In the genomic region with DNA sequence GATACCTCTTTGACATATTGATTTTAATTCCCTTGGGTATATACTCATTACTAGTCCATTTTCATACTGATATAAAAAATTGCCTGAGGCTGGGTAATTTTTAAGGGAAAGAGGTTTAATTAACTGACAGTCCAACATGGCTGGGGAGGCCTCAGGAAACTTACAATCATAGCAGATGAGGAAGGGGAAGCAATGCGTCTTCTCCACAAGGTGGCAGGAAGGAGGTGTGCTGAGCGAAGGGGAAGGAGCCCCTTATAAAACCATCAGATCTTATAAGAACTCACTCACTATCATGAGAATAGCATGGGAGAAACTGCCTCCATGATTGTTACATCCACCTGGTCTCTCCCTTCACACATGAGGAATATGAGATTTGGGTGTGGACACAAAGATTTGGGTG, we compare ENCODE assay signal across 20 cellular contexts. TPM values are rescaled to one million over a fixed set of nuclear protein-coding genes. Genes with fewer than 3 reads are reported as not detected.
A peak's percentile ranks its signal among the peaks of the same experiment; 100 is the strongest.
DNase-seq lines count a peak whose midpoint lies in the region; ATAC-seq, FAIRE-seq and TF ChIP-seq lines count a peak whose summit lies in the region.
"Had no signal": no experiment of that assay in that cellular context is flagged by ENCODE, and none has a peak within 500 bp of the region (broad histone marks: within the 10 kb centered on the region; RNA-seq: fewer than 3 reads in every experiment).

No MANE protein-coding gene starts in this region.

- H3K4me1 ChIP-seq in HCT116 (ENCODE audit: control insufficient read depth in 1 of 2, insufficient read depth in 2 of 2, low read length in 2 of 2) (no peaks in the 10 kb centered on the region), lower lobe of right lung (no peaks in the 10 kb centered on the region)
- H3K4me1 ChIP-seq: body of pancreas, thyroid gland had no signal

- H3K79me2 ChIP-seq in HCT116 (ENCODE audit: insufficient read depth, low read length): no peaks in the 10 kb centered on the region

- CTCF ChIA-PET in HCT116 (lab: Charles Lee): no interaction called here

- POLR2A ChIA-PET in HCT116 (lab: Charles Lee): no interaction called here

- no peaks in the 10 kb centered on the region for H4K20me1 ChIP-seq in HCT116 (ENCODE audit: insufficient read depth)

- H3K9me3 Mint-ChIP-seq in naive B cell: peaks cover 0 to 7% (median 0%) of the 10 kb centered on the region in 7 donors
- H3K9me3 Mint-ChIP-seq in natural killer cell treated with Interleukin-12 subunit alpha and Interleukin-12 subunit beta and Interleukin-15 and Interleukin-18, amount 100 ng/mL, for 72 hours: no peaks in the 10 kb centered on the region
- H3K9me3 Mint-ChIP-seq: activated T-helper 2 cell treated with anti-CD3 and anti-CD28 coated beads, Interferon-gamma antibody, Interleukin-2, Interleukin-4, amounts not matched to agents 10 μg/mL and 5 μg/mL and 100 μg/mL, durations not matched to agents 14 hours and 24 hours and 36 hours had no signal

- H3K9me2 ChIP-seq in HCT116 (ENCODE audit: insufficient read depth): 0 out of 2 replicates have a peak, but pooled peaks cover 2% of the 10 kb centered on the region
- H3K9me2 ChIP-seq: SK-N-SH had no signal

- H3K27me3 ChIP-seq in HCT116 (ENCODE audit: insufficient read depth, low read length) (peaks cover 27% of the 10 kb centered on the region; the same call in 1 of the 2 replicates), WERI-Rb-1 (ENCODE audit: insufficient read depth, low read depth, severe bottlenecking) (no peaks in the 10 kb centered on the region), lower lobe of right lung (ENCODE audit: low read depth) (peaks cover 9% of the 10 kb centered on the region)
- H3K27me3 ChIP-seq: body of pancreas, thyroid gland had no signal

- peak overlapping the region in 2 of 6 donors; percentile 8 to 45 for H3K27ac Mint-ChIP-seq in naive B cell
- H3K27ac Mint-ChIP-seq in natural killer cell treated with Interleukin-12 subunit alpha and Interleukin-12 subunit beta and Interleukin-15 and Interleukin-18, amount 100 ng/mL, for 72 hours: no peak overlapping the region
- H3K27ac Mint-ChIP-seq: activated CD8-positive, alpha-beta memory T cell treated with anti-CD3 and anti-CD28 coated beads, Interleukin-2, amount 10 ng/mL, durations not matched to agents 7 days and 5 days; activated T-helper 2 cell treated with anti-CD3 and anti-CD28 coated beads, Interferon-gamma antibody, Interleukin-2, Interleukin-4, amounts not matched to agents 10 μg/mL and 5 μg/mL and 100 μg/mL, durations not matched to agents 14 hours and 24 hours and 36 hours had no signal

- H3K36me3 ChIP-seq in HCT116 (ENCODE audit: control insufficient read depth in 1 of 2, insufficient read depth in 2 of 2, low read length in 2 of 2): no peaks in the 10 kb centered on the region
- no peaks in the 10 kb centered on the region for H3K36me3 ChIP-seq in WERI-Rb-1
- no peaks in the 10 kb centered on the region for H3K36me3 ChIP-seq in lower lobe of right lung
- H3K36me3 ChIP-seq: thyroid gland had no signal

- no peak overlapping the region for H3K4me3 ChIP-seq in HCT116 (replicated peaks in 1 of 2; ENCODE audit: low read depth in 1 of 2, low read length in 2 of 2)
- no peak overlapping the region for H3K4me3 ChIP-seq in WERI-Rb-1 (ENCODE audit: low read depth, low read length)
- H3K4me3 ChIP-seq in lower lobe of right lung: no peak overlapping the region
- H3K4me3 ChIP-seq: body of pancreas, thyroid gland had no signal

- H3K27ac ChIP-seq in HCT116 (ENCODE audit: low read depth, low read length): no peak overlapping the region
- H3K27ac ChIP-seq in WERI-Rb-1: no peak overlapping the region
- no peak overlapping the region for H3K27ac ChIP-seq in lower lobe of right lung
- H3K27ac ChIP-seq: body of pancreas, KMS-11, thyroid gland had no signal

- FAIRE-seq in D721Med (lab: Jason Lieb, UNC): no peak
- FAIRE-seq: RCC 7860 had no signal

- H2AFZ ChIP-seq in HCT116 (ENCODE audit: low read depth, low read length, poor library complexity, severe bottlenecking): no peak overlapping the region

- no peak overlapping the region for H3K4me3 Mint-ChIP-seq in naive B cell
- no peak overlapping the region for H3K4me3 Mint-ChIP-seq in natural killer cell treated with Interleukin-12 subunit alpha and Interleukin-12 subunit beta and Interleukin-15 and Interleukin-18, amount 100 ng/mL, for 72 hours
- H3K4me3 Mint-ChIP-seq: activated CD8-positive, alpha-beta memory T cell treated with anti-CD3 and anti-CD28 coated beads, Interleukin-2, amount 10 ng/mL, durations not matched to agents 7 days and 5 days had no signal

- RAD21 ChIA-PET in HCT116 (lab: Charles Lee; ENCODE audit: low non-redundant PET in 1 of 2, low total read pairs in 2 of 2, uncharacterized antibody in 2 of 2, unreplicated experiment in 2 of 2): no interaction called here

- BruUV-seq in HCT116 (replicated peaks; lab: Mats Ljungman, UMichigan): no TSS peak

- H3K36me3 Mint-ChIP-seq in naive B cell: no peaks in the 10 kb centered on the region
- H3K36me3 Mint-ChIP-seq in natural killer cell treated with Interleukin-12 subunit alpha and Interleukin-12 subunit beta and Interleukin-15 and Interleukin-18, amount 100 ng/mL, for 72 hours: no peaks in the 10 kb centered on the region
- H3K36me3 Mint-ChIP-seq: activated CD8-positive, alpha-beta memory T cell treated with anti-CD3 and anti-CD28 coated beads, Interleukin-2, amount 10 ng/mL, durations not matched to agents 7 days and 5 days had no signal

- no peaks in the 10 kb centered on the region for H3K9me3 ChIP-seq in HCT116 (ENCODE audit: control insufficient read depth in 1 of 2, insufficient read depth in 1 of 2, low read depth in 1 of 2, low read length in 2 of 2)
- no peaks in the 10 kb centered on the region for H3K9me3 ChIP-seq in WERI-Rb-1 (ENCODE audit: severe bottlenecking)
- no peaks in the 10 kb centered on the region for H3K9me3 ChIP-seq in lower lobe of right lung
- H3K9me3 ChIP-seq: body of pancreas, SK-N-SH, thyroid gland had no signal

- H3K4me1 Mint-ChIP-seq in naive B cell: peaks cover 9 to 16% (median 11%) of the 10 kb centered on the region in 3 donors
- peaks cover 0 to 5% of the 10 kb centered on the region in 2 donors for H3K4me1 Mint-ChIP-seq in natural killer cell treated with Interleukin-12 subunit alpha and Interleukin-12 subunit beta and Interleukin-15 and Interleukin-18, amount 100 ng/mL, for 72 hours (ENCODE audit: low read depth in 2 of 2)
- H3K4me1 Mint-ChIP-seq: activated CD8-positive, alpha-beta memory T cell treated with anti-CD3 and anti-CD28 coated beads, Interleukin-2, amount 10 ng/mL, durations not matched to agents 7 days and 5 days had no signal

- no peak; the same call in 1 of the 2 replicates for TF ChIP-seq RAD21 in HCT116 (IDR thresholded peaks at IDR 0.05; ENCODE audit: low read depth)

- TF ChIP-seq CTCF in D721Med (IDR thresholded peaks at IDR 0.05; ENCODE audit: insufficient read depth, missing control alignments): peak; percentile 7
- TF ChIP-seq CTCF in HCT116 (IDR thresholded peaks at IDR 0.05 in 2 of 3, conservative IDR thresholded peaks at IDR 0.05 in 1 of 3; ENCODE audit: borderline replicate concordance in 1 of 3, insufficient read depth in 1 of 3, low read depth in 2 of 3, low read length in 2 of 3): peak in 2 of 3 experiments; percentile 13 to 28; a peak in 1 of 6 replicates
- peak; percentile 51 for TF ChIP-seq CTCF in WERI-Rb-1 (IDR thresholded peaks at IDR 0.05; ENCODE audit: low read depth, low read length)
- no peak for TF ChIP-seq CTCF in lower lobe of right lung (IDR thresholded peaks at IDR 0.05)

- H3K27me3 Mint-ChIP-seq in naive B cell: peaks cover 4 to 22% (median 13%) of the 10 kb centered on the region in 3 donors
- peaks cover 12 to 20% of the 10 kb centered on the region in 2 donors for H3K27me3 Mint-ChIP-seq in natural killer cell treated with Interleukin-12 subunit alpha and Interleukin-12 subunit beta and Interleukin-15 and Interleukin-18, amount 100 ng/mL, for 72 hours

- H3K9ac ChIP-seq in HCT116 (ENCODE audit: low read length): no peak overlapping the region
- H3K9ac ChIP-seq: KMS-11, SK-N-SH had no signal

- no peak for ATAC-seq in HCT116
- peak; percentile 38 to 47 for ATAC-seq in naive B cell (ENCODE audit: low read depth in 2 of 2)
- no peak for ATAC-seq in natural killer cell treated with Interleukin-12 subunit alpha and Interleukin-12 subunit beta and Interleukin-15 and Interleukin-18, amount 100 ng/mL, for 72 hours
- no peak for ATAC-seq in GM21423 (IDR thresholded peaks at IDR 0.05; ENCODE audit: unreplicated experiment)
- ATAC-seq in lower lobe of right lung: no peak
- ATAC-seq: activated CD8-positive, alpha-beta memory T cell treated with anti-CD3 and anti-CD28 coated beads, Interleukin-2, amount 10 ng/mL, durations not matched to agents 7 days and 5 days; body of pancreas had no signal

- DNase-seq in D721Med (ENCODE audit: insufficient read length, low spot score) (no peak), HCT116 (ENCODE audit: low read depth, low spot score) (no peak), WERI-Rb-1 (peak; percentile 20), naive B cell (peak; percentile 27), NCI-H345 treated with DMSO at 0.1 percent for 48 hours (lab: John Stamatoyannopoulos, UW; ENCODE audit: unreplicated experiment) (no peak), lower lobe of right lung (no peak)
- DNase-seq in natural killer cell treated with Interleukin-12 subunit alpha and Interleukin-12 subunit beta and Interleukin-15 and Interleukin-18, amount 100 ng/mL, for 72 hours (ENCODE audit: low spot score): no peak
- DNase-seq: activated CD8-positive, alpha-beta memory T cell treated with anti-CD3 and anti-CD28 coated beads, Interleukin-2, amount 10 ng/mL, durations not matched to agents 7 days and 5 days; body of pancreas; cortex of kidney; NCI-H2171 treated with DMSO at 0.1 percent for 48 hours; SK-N-SH; stimulated activated CD4-positive, alpha-beta T cell treated with anti-CD3 and anti-CD28 coated beads, Interleukin-1b, Interleukin-23, amount 100 ng/mL, for 48 hours; stimulated activated naive CD4-positive, alpha-beta T cell treated with Interleukin-2 at 50 U/mL for 16 hours; T1000; thyroid gland had no signal

- no peak overlapping the region for H3K4me2 ChIP-seq in HCT116 (ENCODE audit: low read length)
- H3K4me2 ChIP-seq: KMS-11, SK-N-SH had no signal

- no peak for TF ChIP-seq POLR2A in HCT116 (IDR thresholded peaks at IDR 0.05; ENCODE audit: borderline replicate concordance, extremely low read depth, insufficient read depth, insufficient read length)

- intact Hi-C loops in HCT116 (cut with micrococcal nuclease) (no loop called here), lower lobe of right lung (cut with DNase I) (no loop called here)

TF ChIP-seq in HCT116, 20 proteins besides CTCF, POLR2A, EP300 and RAD21:
- TF ChIP-seq FOSL1 (IDR thresholded peaks at IDR 0.05; ENCODE audit: low read depth): no peak
TF ChIP-seq in HCT116: peak in this region for 0.

RNA-seq across cellular contexts. Expression of a gene that starts 42.4 kb away (rescaled TPM):
- total RNA-seq in HCT116 (2021; ENCODE audit: unreplicated experiment) (59.9 TPM), lower lobe of right lung (2.1 TPM)
- 36.3 and 38.1 TPM in 2 replicates for polyA plus RNA-seq in HCT116 (2012)
- polyA plus RNA-seq in naive B cell (ENCODE audit: low read depth in 6 of 6): not detected
- total RNA-seq in natural killer cell treated with Interleukin-12 subunit alpha and Interleukin-12 subunit beta and Interleukin-15 and Interleukin-18, amount 100 ng/mL, for 72 hours: under 1 TPM in 1 of 2 donors, not detected in 1; 0.24 TPM
- total RNA-seq: activated T-helper 2 cell treated with anti-CD3 and anti-CD28 coated beads, Interferon-gamma antibody, Interleukin-2, Interleukin-4, amounts not matched to agents 10 μg/mL and 5 μg/mL and 100 μg/mL, durations not matched to agents 14 hours and 24 hours and 36 hours had no signal

Comparison
In these comparisons a context has a peak if more than half of its experiments do, and no peak if none do; other contexts are left out.
1. DNase-seq: peak in WERI-Rb-1 (single experiment) and naive B cell (single experiment); none in D721Med (single experiment), HCT116 (single experiment), natural killer cell treated with Interleukin-12 subunit alpha and Interleukin-12 subunit beta and Interleukin-15 and Interleukin-18, amount 100 ng/mL, for 72 hours (single experiment), NCI-H345 treated with DMSO at 0.1 percent for 48 hours (single experiment) and lower lobe of right lung (single experiment).
2. ATAC-seq: peak in naive B cell (2 of 2); none in HCT116 (single experiment), natural killer cell treated with Interleukin-12 subunit alpha and Interleukin-12 subunit beta and Interleukin-15 and Interleukin-18, amount 100 ng/mL, for 72 hours (0 of 2), GM21423 (single experiment) and lower lobe of right lung (0 of 2).
3. RNA of a gene that starts 42.4 kb away (total RNA-seq): 59.9 TPM in HCT116 (single experiment); 2.1 TPM in lower lobe of right lung (single experiment) and 0.24 TPM in natural killer cell treated with Interleukin-12 subunit alpha and Interleukin-12 subunit beta and Interleukin-15 and Interleukin-18, amount 100 ng/mL, for 72 hours; every median in the first group is over 10 times any median in the second.